Comparison of ENCODE assay signal across 1 cellular context in genomic region chr13:99267927-99268326, GRCh38.
TF ChIP-seq lines count a peak whose summit lies in the region.

No MANE protein-coding gene starts in this region.

TF ChIP-seq in K562, 482 proteins besides CTCF, POLR2A, EP300 and RAD21 (continued from another document and continues in another):
- TF ChIP-seq CAMTA2 (CRISPR knock-in tag; conservative IDR thresholded peaks at IDR 0.05) (no peak), DPF2 (IDR thresholded peaks at IDR 0.05) (peak; percentile 52; the same call in 1 of the 2 replicates), UBTF (IDR thresholded peaks at IDR 0.05; ENCODE audit: borderline replicate concordance in 1 of 2, low read depth in 2 of 2, low read length in 2 of 2) (no peak), SAFB (IDR thresholded peaks at IDR 0.05; ENCODE audit: borderline replicate concordance, low read depth, low read length) (no peak), FOSL1 (tag; conservative IDR thresholded peaks at IDR 0.05) (no peak), NR3C1 (CRISPR knock-in tag; IDR thresholded peaks at IDR 0.05) (no peak), ATF6 (CRISPR knock-in tag; IDR thresholded peaks at IDR 0.05) (no peak), BHLHE40 (IDR thresholded peaks at IDR 0.05; ENCODE audit: low read length) (peak; percentile 65), BRCA1 (IDR thresholded peaks at IDR 0.05) (no peak), BRCA1 (CRISPR knock-in tag; IDR thresholded peaks at IDR 0.05) (no peak), RBM39 (optimal IDR thresholded peaks at IDR 0.05; ENCODE audit: low read depth, low read length) (no peak), ZNF57 (CRISPR knock-in tag; IDR thresholded peaks at IDR 0.05) (no peak), IFI16 (CRISPR knock-in tag; IDR thresholded peaks at IDR 0.05) (no peak), ZNF449 (CRISPR knock-in tag; IDR thresholded peaks at IDR 0.05) (no peak), CEBPB (tag; IDR thresholded peaks at IDR 0.05) (no peak), ZNF740 (CRISPR knock-in tag; IDR thresholded peaks at IDR 0.05) (no peak), ZNF740 (tag; IDR thresholded peaks at IDR 0.05) (no peak), PRPF4 (IDR thresholded peaks at IDR 0.05; ENCODE audit: insufficient read depth, low read depth, low read length, poor library complexity, severe bottlenecking) (no peak), TCFL5 (CRISPR knock-in tag; conservative IDR thresholded peaks at IDR 0.05) (no peak), ZNF347 (CRISPR knock-in tag; IDR thresholded peaks at IDR 0.05; ENCODE audit: low read depth) (no peak), MAFK (IDR thresholded peaks at IDR 0.05; ENCODE audit: low read length) (no peak), RBM15 (IDR thresholded peaks at IDR 0.05; ENCODE audit: insufficient read depth, low read length) (no peak), CXXC5 (CRISPR knock-in tag; IDR thresholded peaks at IDR 0.05) (0 out of 2 replicates have a peak, but pooled peaks have one; percentile 17), ZBTB26 (CRISPR knock-in tag; IDR thresholded peaks at IDR 0.05) (no peak), GABPB2 (CRISPR knock-in tag; conservative IDR thresholded peaks at IDR 0.05) (no peak), ZNF165 (CRISPR knock-in tag; IDR thresholded peaks at IDR 0.05; ENCODE audit: borderline replicate concordance) (no peak), ELF4 (CRISPR knock-in tag; IDR thresholded peaks at IDR 0.05) (no peak), SNRNP70 (optimal IDR thresholded peaks at IDR 0.05; ENCODE audit: low read depth, low read length) (no peak), ARID1B (IDR thresholded peaks at IDR 0.05) (peak; percentile 83), NR0B1 (IDR thresholded peaks at IDR 0.05; ENCODE audit: partially characterized antibody) (no peak), HDAC1 (IDR thresholded peaks at IDR 0.05) (0 out of 4 replicates have a peak, but pooled peaks of 1 of the 2 experiments have one; percentile 19), ESRRB (CRISPR knock-in tag; IDR thresholded peaks at IDR 0.05; ENCODE audit: borderline replicate concordance) (no peak), SP2 (IDR thresholded peaks at IDR 0.05; ENCODE audit: extremely low read depth, low read depth, low read length, poor library complexity, severe bottlenecking) (no peak), KLF16 (IDR thresholded peaks at IDR 0.05) (0 out of 2 replicates have a peak, but pooled peaks have one; percentile 14), ZBTB34 (CRISPR knock-in tag; IDR thresholded peaks at IDR 0.05) (no peak), RNF2 (IDR thresholded peaks at IDR 0.05) (no peak), CTBP1 (IDR thresholded peaks at IDR 0.05; ENCODE audit: borderline replicate concordance) (peak; percentile 67; the same call in 1 of the 2 replicates), YY1 (IDR thresholded peaks at IDR 0.05; ENCODE audit: borderline replicate concordance in 1 of 3, control insufficient read depth in 1 of 3, extremely low read depth in 1 of 3, insufficient read depth in 3 of 3, insufficient read length in 1 of 3, insufficient replicate concordance in 2 of 3, low read depth in 1 of 3, low read length in 2 of 3) (no peak), FOXP1 (CRISPR knock-in tag; IDR thresholded peaks at IDR 0.05) (no peak), ZNF511 (CRISPR knock-in tag; IDR thresholded peaks at IDR 0.05) (no peak), RBM34 (IDR thresholded peaks at IDR 0.05; ENCODE audit: borderline replicate concordance, insufficient read depth, low read length) (no peak), ID3 (CRISPR knock-in tag; IDR thresholded peaks at IDR 0.05) (no peak), ID3 (tag; IDR thresholded peaks at IDR 0.05) (no peak), E2F4 (CRISPR knock-in tag; IDR thresholded peaks at IDR 0.05; ENCODE audit: low read depth) (no peak), L3MBTL2 (IDR thresholded peaks at IDR 0.05) (peak; percentile 74), ARNT (IDR thresholded peaks at IDR 0.05) (no peak), RBM25 (IDR thresholded peaks at IDR 0.05; ENCODE audit: low read depth, low read length, severe bottlenecking) (no peak), THRB (CRISPR knock-in tag; conservative IDR thresholded peaks at IDR 0.05) (no peak), ZNF436 (CRISPR knock-in tag; IDR thresholded peaks at IDR 0.05) (no peak), TCF3 (CRISPR knock-in tag; IDR thresholded peaks at IDR 0.05) (peak; percentile 75), HES1 (IDR thresholded peaks at IDR 0.05; ENCODE audit: low read depth) (peak; percentile 67; the same call in 1 of the 2 replicates), MCM7 (IDR thresholded peaks at IDR 0.05) (no peak), SMAD2 (IDR thresholded peaks at IDR 0.05; ENCODE audit: low read depth, low read length) (no peak), SNIP1 (IDR thresholded peaks at IDR 0.05; ENCODE audit: low read depth) (no peak), CBFA2T3 (IDR thresholded peaks at IDR 0.05) (peak; percentile 62), MYC (IDR thresholded peaks at IDR 0.05; ENCODE audit: low read depth, low read length) (no peak; the same call in 1 of the 2 replicates), MYC (CRISPR knock-in tag; IDR thresholded peaks at IDR 0.05; ENCODE audit: borderline replicate concordance, low read depth) (no peak), GATA2 (CRISPR knock-in tag; IDR thresholded peaks at IDR 0.05) (0 out of 2 replicates have a peak, but pooled peaks have one; percentile 38), SMAD4 (CRISPR knock-in tag; conservative IDR thresholded peaks at IDR 0.05) (0 out of 2 replicates have a peak, but pooled peaks have one; percentile 40)
